ENCODE assay signal across 9 cellular contexts in genomic region chr3:183179550-183179908, GRCh38. TPM values are rescaled to one million over a fixed set of nuclear protein-coding genes. Genes with fewer than 3 reads are reported as not detected.
A peak's percentile ranks its signal among the peaks of the same experiment; 100 is the strongest.
DNase-seq lines count a peak whose midpoint lies in the region; ATAC-seq and TF ChIP-seq lines count a peak whose summit lies in the region.
"Not testable (repeated sequence)": the region's sequence is repeated elsewhere in the genome, so short reads cannot be mapped to it uniquely, and the experiment has no call there.
"Had no signal": no experiment of that assay in that cellular context is flagged by ENCODE, and none has a peak within 500 bp of the region (broad histone marks: within the 10 kb centered on the region; RNA-seq: fewer than 3 reads in every experiment).

No MANE protein-coding gene starts in this region.

- not testable (repeated sequence) for H3K9ac ChIP-seq in HCT116 (ENCODE audit: low read length); smooth muscle cell (ENCODE audit: low read depth)
- H3K9ac ChIP-seq in endodermal cell (ENCODE audit: extremely low read depth, low read length, poor library complexity, severe bottlenecking): peak overlapping the region; percentile 34

- H3K9me2 ChIP-seq in HCT116 (ENCODE audit: insufficient read depth): not testable (repeated sequence)

- H3F3A ChIP-seq in smooth muscle cell (ENCODE audit: low read depth): not testable (repeated sequence)

- BruUV-seq in HCT116 (replicated peaks; lab: Mats Ljungman, UMichigan): not testable (repeated sequence)

- H3K79me2 ChIP-seq in HCT116 (ENCODE audit: insufficient read depth, low read length); smooth muscle cell (ENCODE audit: low read depth): not testable (repeated sequence)

- peak; percentile 14 for ATAC-seq in HCT116
- not testable (repeated sequence) for ATAC-seq in T-cell (replicated peaks in 1 of 4); activated naive CD8-positive, alpha-beta T cell treated with anti-CD3 and anti-CD28 coated beads, Interleukin-2, amount 50 U/mL, for 24 hours
- ATAC-seq in naive thymus-derived CD8-positive, alpha-beta T cell: peak in 1 of 2 donors; percentile 15

- not testable (repeated sequence) for H3K36me3 Mint-ChIP-seq in T-cell; activated naive CD8-positive, alpha-beta T cell treated with anti-CD3 and anti-CD28 coated beads, Interleukin-2, amount 50 U/mL, for 24 hours (ENCODE audit: low read depth); naive thymus-derived CD8-positive, alpha-beta T cell
- H3K36me3 Mint-ChIP-seq in endodermal cell (ENCODE audit: low read depth): peaks cover 22% of the 10 kb centered on the region

- peak overlapping the region; percentile 92 for H3K4me2 ChIP-seq in HCT116 (ENCODE audit: low read length)
- peak overlapping the region; percentile 96 for H3K4me2 ChIP-seq in smooth muscle cell

- not testable (repeated sequence) for H3K27ac ChIP-seq in AG04450 (ENCODE audit: low read depth, low read length); HCT116 (ENCODE audit: low read depth, low read length); endodermal cell (ENCODE audit: low read depth, low read length); smooth muscle cell (ENCODE audit: low read depth)

- H3K36me3 ChIP-seq in HCT116 (ENCODE audit: control insufficient read depth in 1 of 2, insufficient read depth in 2 of 2, low read length in 2 of 2); endodermal cell (ENCODE audit: control insufficient read depth, insufficient read depth, low read length); smooth muscle cell (ENCODE audit: low read depth): not testable (repeated sequence)

- 33 to 35% methylated on average over 3 to 18 of the region's 18 CpGs for WGBS in endodermal cell (ENCODE audit: insufficient coverage in 1 of 2, insufficient read length in 1 of 2), 2 experiments
- 25% methylated on average over 18 of the region's 18 CpGs for WGBS in smooth muscle cell (ENCODE audit: low lambda C conversion rate)

- TF ChIP-seq CTCF in AG04450 (IDR thresholded peaks at IDR 0.05; ENCODE audit: low read depth, low read length); HCT116 (IDR thresholded peaks at IDR 0.05 in 2 of 3, conservative IDR thresholded peaks at IDR 0.05 in 1 of 3; ENCODE audit: borderline replicate concordance in 1 of 3, insufficient read depth in 1 of 3, low read depth in 2 of 3, low read length in 2 of 3); endodermal cell (conservative IDR thresholded peaks at IDR 0.05); smooth muscle cell (IDR thresholded peaks at IDR 0.05; ENCODE audit: borderline replicate concordance, insufficient read depth, poor library complexity, severe bottlenecking): not testable (repeated sequence)

- TF ChIP-seq RAD21 in HCT116 (IDR thresholded peaks at IDR 0.05; ENCODE audit: low read depth): not testable (repeated sequence)

- peak overlapping the region; percentile 62 to 77 (median 63) for H3K4me3 Mint-ChIP-seq in T-cell
- H3K4me3 Mint-ChIP-seq in activated naive CD8-positive, alpha-beta T cell treated with anti-CD3 and anti-CD28 coated beads, Interleukin-2, amount 50 U/mL, for 24 hours: peak overlapping the region; percentile 69
- peak overlapping the region; percentile 55 for H3K4me3 Mint-ChIP-seq in endodermal cell
- peak overlapping the region; percentile 60 to 82 (median 72) for H3K4me3 Mint-ChIP-seq in naive thymus-derived CD8-positive, alpha-beta T cell

- H3K9me3 ChIP-seq in AG04450 (ENCODE audit: control insufficient read depth, insufficient read depth, low read length); HCT116 (ENCODE audit: control insufficient read depth in 1 of 2, insufficient read depth in 1 of 2, low read depth in 1 of 2, low read length in 2 of 2); endodermal cell (ENCODE audit: control insufficient read depth, low read length); smooth muscle cell (replicated peaks; ENCODE audit: low read depth): not testable (repeated sequence)

- not testable (repeated sequence) for H3K9me3 Mint-ChIP-seq in T-cell; activated naive CD8-positive, alpha-beta T cell treated with anti-CD3 and anti-CD28 coated beads, Interleukin-2, amount 50 U/mL, for 24 hours; endodermal cell; naive thymus-derived CD8-positive, alpha-beta T cell

- H3K4me1 Mint-ChIP-seq in T-cell (peaks cover 5 to 15% (median 15%) of the 10 kb centered on the region in 3 donors), endodermal cell (peaks cover 16% of the 10 kb centered on the region)
- peaks cover 11% of the 10 kb centered on the region for H3K4me1 Mint-ChIP-seq in activated naive CD8-positive, alpha-beta T cell treated with anti-CD3 and anti-CD28 coated beads, Interleukin-2, amount 50 U/mL, for 24 hours
- peaks cover 5 to 20% (median 10%) of the 10 kb centered on the region in 4 donors for H3K4me1 Mint-ChIP-seq in naive thymus-derived CD8-positive, alpha-beta T cell

- intact Hi-C loops in HCT116 (cut with micrococcal nuclease): loop anchor here (1.0 kb wide), 1 partner anchor 57 kb away; no protein-coding TSS in a partner anchor

- peak overlapping the region; percentile 58 for H3K4me3 ChIP-seq in AG04450 (ENCODE audit: low read depth, low read length)
- peak overlapping the region in 1 of 2 experiments; percentile 62; a peak in 3 of 4 replicates for H3K4me3 ChIP-seq in HCT116 (replicated peaks in 1 of 2; ENCODE audit: low read depth in 1 of 2, low read length in 2 of 2)
- peak overlapping the region; percentile 80 for H3K4me3 ChIP-seq in endodermal cell (ENCODE audit: low read length)
- H3K4me3 ChIP-seq in iPS-11a (ENCODE audit: low read depth, low read length): peak overlapping the region; percentile 57
- peak overlapping the region; percentile 61 for H3K4me3 ChIP-seq in smooth muscle cell

- POLR2A ChIA-PET in AG04450 (lab: Yijun Ruan, JAX); T-cell (lab: Charles Lee); naive thymus-derived CD8-positive, alpha-beta T cell (lab: Charles Lee): not testable (repeated sequence)
- POLR2A ChIA-PET in HCT116 (lab: Charles Lee): interaction anchor here (0.9 kb wide), 1 partner anchor 17 kb away, joined by 3 read pairs; the partner anchor contains the start of gene LAMP3

- not testable (repeated sequence) for DNase-seq in AG04450 (ENCODE audit: low read depth, low spot score); HCT116 (ENCODE audit: low read depth, low spot score); T-cell; activated naive CD8-positive, alpha-beta T cell treated with anti-CD3 and anti-CD28 coated beads, Interleukin-2, amount 50 U/mL, for 24 hours; endodermal cell; naive thymus-derived CD8-positive, alpha-beta T cell; smooth muscle cell (lab: John Stamatoyannopoulos, UW; ENCODE audit: unreplicated experiment)

- RAD21 ChIA-PET in HCT116 (lab: Charles Lee; ENCODE audit: low non-redundant PET in 1 of 2, low total read pairs in 2 of 2, uncharacterized antibody in 2 of 2, unreplicated experiment in 2 of 2): interaction anchor here in 1 of 2 experiments (1.4 kb wide), 1 partner anchor 57 kb away, joined by 4 read pairs; no protein-coding TSS in a partner anchor

- not testable (repeated sequence) for H4K20me1 ChIP-seq in HCT116 (ENCODE audit: insufficient read depth); smooth muscle cell (ENCODE audit: low read depth)

- H3K4me1 ChIP-seq in HCT116 (ENCODE audit: control insufficient read depth in 1 of 2, insufficient read depth in 2 of 2, low read length in 2 of 2): peaks cover 6 to 10% of the 10 kb centered on the region in 2 experiments; a peak in 2 of 4 replicates
- not testable (repeated sequence) for H3K4me1 ChIP-seq in endodermal cell (ENCODE audit: control insufficient read depth, insufficient read depth, low read length); smooth muscle cell (ENCODE audit: low read depth)

- not testable (repeated sequence) for TF ChIP-seq POLR2A in HCT116 (IDR thresholded peaks at IDR 0.05; ENCODE audit: borderline replicate concordance, extremely low read depth, insufficient read depth, insufficient read length)

- H2AFZ ChIP-seq in HCT116 (ENCODE audit: low read depth, low read length, poor library complexity, severe bottlenecking): not testable (repeated sequence)
- peak overlapping the region; percentile 76 for H2AFZ ChIP-seq in smooth muscle cell (ENCODE audit: low read depth)

- H3K27me3 Mint-ChIP-seq in T-cell (peaks cover 32 to 33% of the 10 kb centered on the region in 2 donors), endodermal cell (ENCODE audit: insufficient read depth) (peaks cover 28% of the 10 kb centered on the region)
- H3K27me3 Mint-ChIP-seq in activated naive CD8-positive, alpha-beta T cell treated with anti-CD3 and anti-CD28 coated beads, Interleukin-2, amount 50 U/mL, for 24 hours: peaks cover 43% of the 10 kb centered on the region
- peaks cover 26 to 49% (median 38%) of the 10 kb centered on the region in 5 donors for H3K27me3 Mint-ChIP-seq in naive thymus-derived CD8-positive, alpha-beta T cell

- H3K27me3 ChIP-seq in AG04450 (ENCODE audit: control insufficient read depth, insufficient read depth, low read length) (peaks cover 29% of the 10 kb centered on the region), endodermal cell (ENCODE audit: control insufficient read depth, insufficient read depth, low read length, poor library complexity, severe bottlenecking) (peaks cover 13% of the 10 kb centered on the region), smooth muscle cell (ENCODE audit: low read depth) (peaks cover 56% of the 10 kb centered on the region)
- not testable (repeated sequence) for H3K27me3 ChIP-seq in HCT116 (ENCODE audit: insufficient read depth, low read length)

- not testable (repeated sequence) for H3K27ac Mint-ChIP-seq in T-cell; activated naive CD8-positive, alpha-beta T cell treated with anti-CD3 and anti-CD28 coated beads, Interleukin-2, amount 50 U/mL, for 24 hours; endodermal cell
- peak overlapping the region in 1 of 10 donors; percentile 39 for H3K27ac Mint-ChIP-seq in naive thymus-derived CD8-positive, alpha-beta T cell

- CTCF ChIA-PET in AG04450 (lab: Charles Lee) (interaction anchor here (0.7 to 2.3 kb wide), 5 partner anchors 14 to 206 kb away, joined by 3 to 14 read pairs (median 5); no protein-coding TSS in a partner anchor), HCT116 (lab: Charles Lee) (interaction anchor here (1.2 to 2.2 kb wide), 6 partner anchors 10 to 465 kb away, joined by 4 to 11 read pairs (median 5); no protein-coding TSS in a partner anchor), T-cell (lab: Charles Lee) (interaction anchor here in 1 of 2 donors (1.4 kb wide), 1 partner anchor 203 kb away, joined by 4 read pairs; no protein-coding TSS in a partner anchor)

RNA-seq across cellular contexts. Expression of gene LAMP3, which starts 17.0 kb away (rescaled TPM):
- polyA plus RNA-seq in AG04450 (2011; rRNA removed) (0.02 and 0.05 TPM in 2 replicates), smooth muscle cell (0.09 and 0.80 TPM in 2 replicates)
- not detected in 2 replicates for polyA minus RNA-seq in AG04450 (2011; rRNA and poly(A)+ RNA removed)
- total RNA-seq in HCT116 (2021; ENCODE audit: unreplicated experiment) (1.9 TPM), T-cell (1 to 10 TPM in 4 of 5 donors, under 1 TPM in 1; 0.72 to 3.4 (median 2.4) TPM), endodermal cell (1 to 10 TPM in 1 of 2 donors, under 1 TPM in 1; 0.55 to 1.1 TPM), smooth muscle cell (1.3 and 2.7 TPM in 2 replicates)
- 3.9 and 6.1 TPM in 2 replicates for polyA plus RNA-seq in HCT116 (2012)
- polyA plus RNA-seq in endodermal cell (2013, experiment 1 of 2): 1.7 TPM
- 2.0 TPM for polyA plus RNA-seq in endodermal cell (2013, experiment 2 of 2)
- 1 to 10 TPM in 1 of 2 experiments, under 1 TPM in 1; 0.83 to 1.3 TPM for total RNA-seq in naive thymus-derived CD8-positive, alpha-beta T cell
- 1 to 10 TPM; 1.4 to 4.4 (median 1.7) TPM for polyA plus RNA-seq in naive thymus-derived CD8-positive, alpha-beta T cell
- total RNA-seq: myocyte had no signal
